8 cellular contexts compared by ENCODE assay signal in the genomic region with DNA sequence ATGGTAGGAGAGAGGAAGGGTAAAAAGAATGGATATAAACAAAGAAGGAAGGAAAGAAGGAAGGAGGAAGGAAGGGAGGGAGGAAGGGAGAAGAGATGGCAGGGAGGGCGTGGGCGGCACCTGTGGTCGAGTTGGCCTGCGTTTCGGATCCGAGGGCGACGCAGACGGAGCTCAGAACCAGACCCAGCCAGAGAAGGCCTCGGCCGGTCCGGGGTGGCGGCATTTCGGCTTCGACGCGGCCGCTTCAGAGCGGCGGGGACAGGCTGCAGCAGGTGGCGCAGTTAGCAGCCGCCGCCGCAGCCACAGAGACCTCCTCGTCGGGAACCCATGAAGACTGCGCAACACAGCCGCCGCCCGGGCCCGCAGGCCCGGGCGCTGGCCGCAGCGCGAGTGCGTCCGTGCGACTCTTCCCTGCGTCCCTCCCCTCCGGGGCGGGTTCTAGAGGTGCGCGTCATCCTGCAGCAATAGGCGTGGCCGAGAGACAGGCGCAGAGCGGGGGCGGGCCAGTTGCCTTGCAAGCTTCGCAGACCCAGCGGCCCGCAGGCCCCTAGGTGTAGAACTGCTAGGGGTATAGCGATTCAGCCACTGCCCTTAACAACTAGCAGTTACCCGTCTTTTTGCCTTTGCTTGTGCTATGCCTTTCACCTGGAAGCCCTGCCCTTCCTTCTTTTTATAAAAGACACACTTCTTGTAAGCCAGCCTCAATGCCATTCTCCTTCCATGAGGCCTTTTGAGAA. TPM values are rescaled to one million over a fixed set of nuclear protein-coding genes. Genes with fewer than 3 reads are reported as not detected.
A peak's percentile ranks its signal among the peaks of the same experiment; 100 is the strongest.
DNase-seq lines count a peak whose midpoint lies in the region; ATAC-seq, FAIRE-seq and TF ChIP-seq lines count a peak whose summit lies in the region.

A gene with protein sequence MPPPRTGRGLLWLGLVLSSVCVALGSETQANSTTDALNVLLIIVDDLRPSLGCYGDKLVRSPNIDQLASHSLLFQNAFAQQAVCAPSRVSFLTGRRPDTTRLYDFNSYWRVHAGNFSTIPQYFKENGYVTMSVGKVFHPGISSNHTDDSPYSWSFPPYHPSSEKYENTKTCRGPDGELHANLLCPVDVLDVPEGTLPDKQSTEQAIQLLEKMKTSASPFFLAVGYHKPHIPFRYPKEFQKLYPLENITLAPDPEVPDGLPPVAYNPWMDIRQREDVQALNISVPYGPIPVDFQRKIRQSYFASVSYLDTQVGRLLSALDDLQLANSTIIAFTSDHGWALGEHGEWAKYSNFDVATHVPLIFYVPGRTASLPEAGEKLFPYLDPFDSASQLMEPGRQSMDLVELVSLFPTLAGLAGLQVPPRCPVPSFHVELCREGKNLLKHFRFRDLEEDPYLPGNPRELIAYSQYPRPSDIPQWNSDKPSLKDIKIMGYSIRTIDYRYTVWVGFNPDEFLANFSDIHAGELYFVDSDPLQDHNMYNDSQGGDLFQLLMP (minus strand): TSS at position 392 of the 737 bp plus-strand sequence. CDS start 169 bp downstream, at position 223.

- no peaks in the 10 kb centered on the region for H3K27me3 ChIP-seq in transverse colon

- peak within 1 kb of the TSS; percentile 48 to 81 (median 56) for H3K4me3 ChIP-seq in transverse colon

- no peaks in the 10 kb centered on the region for H3K36me3 ChIP-seq in transverse colon

- FAIRE-seq in GM12891 (lab: Jason Lieb, UNC), result peak; percentile 100

- TF ChIP-seq CTCF in transverse colon (IDR thresholded peaks at IDR 0.05), result no peak

- H3K4me1 ChIP-seq in transverse colon, result peaks cover 0 to 11% (median 3%) of the 10 kb centered on the region in 4 donors

- no peaks in the 10 kb centered on the region for H3K9me3 ChIP-seq in transverse colon

- no peak for TF ChIP-seq EP300 in transverse colon (IDR thresholded peaks at IDR 0.05; ENCODE audit: low read depth)

- in situ Hi-C loops in transverse colon (cut with MboI; ENCODE audit: low pct_ligation_motif_present in 1 of 4, low pct_unique_long_range_greater_than_20kb in 1 of 4, low sequenced_read_pairs in 3 of 4), result loop anchor here in 3 of 4 donors (25.0 kb wide), 2 partner anchors 107 to 132 kb away; a partner anchor contains a TSS

- TF ChIP-seq POLR2A in GM12891 (IDR thresholded peaks at IDR 0.05; ENCODE audit: low read depth, low read length) (peak; percentile 78), transverse colon (IDR thresholded peaks at IDR 0.05) (peak; percentile 95)

- ATAC-seq in HG02763 (IDR thresholded peaks at IDR 0.05; ENCODE audit: unreplicated experiment), result peak; percentile 67

- intact Hi-C loops in cardiac septum (cut with DNase I), result no loop called here
- intact Hi-C loops in transverse colon (cut with DNase I; ENCODE audit: low total_unique reads), result no loop called here

- H3K27ac ChIP-seq in adipose tissue (ENCODE audit: low read depth, low read length) (peak within 1 kb of the TSS; percentile 94), transverse colon (peak within 1 kb of the TSS; percentile 87 to 95 (median 92))

- 0 to 38% (median 2%) methylated on average over 13 to 53 of the region's 54 CpGs for WGBS in adipose tissue, 3 donors
- 37% methylated on average over 30 of the region's 54 CpGs; no CpG with 5 or more reads in 1 of the 2 donors for WGBS in transverse colon (ENCODE audit: low coverage in 1 of 2), 2 donors

- DNase-seq in GM12891 (ENCODE audit: insufficient read length, low spot score) (peak; percentile 49), NCI-H1436 treated with DMSO at 0.1 percent for 48 hours (lab: John Stamatoyannopoulos, UW) (peak; percentile 60), T follicular helper cell (ENCODE audit: low read depth) (peak; percentile 81), cardiac septum (ENCODE audit: low spot score) (peak; percentile 96), pons (ENCODE audit: low spot score) (peak; percentile 84), transverse colon (peak; percentile 92)

TF ChIP-seq in GM12891, 5 proteins besides CTCF, POLR2A, EP300 and RAD21:
- TF ChIP-seq TAF1 (IDR thresholded peaks at IDR 0.05; ENCODE audit: low read depth, low read length), result peak; percentile 82
- no peak for TF ChIP-seq POU2F2 (IDR thresholded peaks at IDR 0.05; ENCODE audit: low read depth, low read length)
- no peak for TF ChIP-seq PAX5 (IDR thresholded peaks at IDR 0.05; ENCODE audit: insufficient read depth, low read length, severe bottlenecking)
- peak; percentile 80 for TF ChIP-seq POLR2AphosphoS5 (IDR thresholded peaks at IDR 0.05; ENCODE audit: low read depth, low read length)
- TF ChIP-seq SPI1 (IDR thresholded peaks at IDR 0.05; ENCODE audit: low read depth, low read length), result no peak

RNA-seq across cellular contexts. Expression of the gene that starts here (rescaled TPM):
- polyA plus RNA-seq in GM12891 (2012; ENCODE audit: low read depth, missing spikeins), result 28.3 TPM
- polyA plus RNA-seq in adipose tissue, result 10 to 100 TPM; 19.1 to 42.4 (median 35.7) TPM
- total RNA-seq in cardiac septum (87.6 TPM), transverse colon (100 to 1,000 TPM in 1 of 4 donors, 10 to 100 TPM in 3; 52.5 to 137 (median 59.2) TPM)

Comparison
In these comparisons a context has a peak if more than half of its experiments do, and no peak if none do; other contexts are left out.
1. Peak in every context shown above with its lines: DNase-seq, ATAC-seq, H3K4me3 ChIP-seq and H3K27ac ChIP-seq.